ENCODE assay signal across 8 cellular contexts in the genomic region with DNA sequence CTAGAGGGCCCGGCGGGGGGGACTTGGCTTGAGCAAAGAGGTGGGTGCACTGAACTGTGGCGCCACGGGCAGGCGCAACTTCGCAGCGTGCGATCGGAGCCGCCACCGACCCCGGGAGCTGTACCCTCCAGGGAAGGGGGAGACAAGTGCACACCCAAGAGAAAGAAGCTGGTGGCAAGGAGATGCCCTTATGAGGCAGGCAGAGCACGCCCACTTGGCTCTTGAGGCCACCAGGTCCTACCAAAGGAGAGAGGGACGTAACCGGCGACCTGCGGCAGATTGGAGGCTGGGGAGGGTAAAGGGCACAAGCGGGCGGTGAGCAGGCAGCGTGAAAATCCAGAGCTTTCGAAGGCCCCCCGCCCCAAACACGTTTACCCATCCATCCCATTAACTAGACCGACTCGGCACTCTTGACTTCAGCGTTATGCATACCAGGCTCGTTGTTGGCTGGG. TPM values are rescaled to one million over a fixed set of nuclear protein-coding genes. Genes with fewer than 3 reads are reported as not detected.
DNase-seq lines count a peak whose midpoint lies in the region; ATAC-seq, FAIRE-seq and TF ChIP-seq lines count a peak whose summit lies in the region.

No MANE protein-coding gene starts in this region.

- peak overlapping the region; percentile 96 for H3K4me2 ChIP-seq in A549

- 58% methylated on average over 26 of the region's 27 CpGs for WGBS in A549 (ENCODE audit: missing lambda C conversion rate)

- CTCF ChIA-PET in A549 (lab: Yijun Ruan, JAX), result interaction anchor here (1.1 to 9.4 kb wide), 8 partner anchors 13 to 399 kb away, joined by 3 to 128 read pairs (median 6); a partner anchor contains a TSS
- CTCF ChIA-PET in GM10248 (lab: Yijun Ruan, JAX), result interaction anchor here (0.9 to 12.3 kb wide), 9 partner anchors 9 to 1172 kb away, joined by 3 to 162 read pairs (median 4); a partner anchor contains a TSS

- DNase-seq in A549 (ENCODE audit: low read depth in 1 of 2, low spot score in 1 of 2), result no peak
- DNase-seq in GM10248 (ENCODE audit: extremely low spot score), result peak; percentile 26
- DNase-seq in SJSA1 (ENCODE audit: low read depth in 1 of 2, low spot score in 2 of 2), result no peak
- no peak for DNase-seq in fibroblast of mammary gland (ENCODE audit: low read depth)
- DNase-seq in NCI-H524 treated with DMSO at 0.1 percent for 48 hours (lab: John Stamatoyannopoulos, UW), result no peak

- peak overlapping the region; percentile 74 for H3K4me3 ChIP-seq in A549
- H3K4me3 ChIP-seq in SJSA1, result peak overlapping the region; percentile 50
- H3K4me3 ChIP-seq in fibroblast of mammary gland (ENCODE audit: control insufficient read depth, low read depth, low read length), result peak overlapping the region; percentile 57

- peaks cover 95% of the 10 kb centered on the region for H3K27me3 Mint-ChIP-seq in stimulated activated memory B cell treated with anti-CD40 and anti-IgM and Interleukin-4, amounts not matched to agents 10 μg/mL and 1 μg/mL and 100 μg/mL, for 72 hours

- peaks cover 4% of the 10 kb centered on the region for H3K9me3 Mint-ChIP-seq in stimulated activated memory B cell treated with anti-CD40 and anti-IgM and Interleukin-4, amounts not matched to agents 10 μg/mL and 1 μg/mL and 100 μg/mL, for 72 hours

- no peaks in the 10 kb centered on the region for H3K36me3 Mint-ChIP-seq in stimulated activated memory B cell treated with anti-CD40 and anti-IgM and Interleukin-4, amounts not matched to agents 10 μg/mL and 1 μg/mL and 100 μg/mL, for 72 hours

- no peaks in the 10 kb centered on the region for H3K9me3 ChIP-seq in A549
- H3K9me3 ChIP-seq in SJSA1 (replicated peaks), result no peaks in the 10 kb centered on the region

- H3K27ac ChIP-seq in A549 (peak overlapping the region in 1 of 2 experiments; percentile 74; a peak in 4 of 6 replicates), SJSA1 (no peak overlapping the region)

- ATAC-seq in A549 (no peak), GM19351 (IDR thresholded peaks at IDR 0.05; ENCODE audit: unreplicated experiment) (no peak), HG03108 (IDR thresholded peaks at IDR 0.05; ENCODE audit: unreplicated experiment) (no peak)
- no peak for ATAC-seq in stimulated activated memory B cell treated with anti-CD40 and anti-IgM and Interleukin-4, amounts not matched to agents 10 μg/mL and 1 μg/mL and 100 μg/mL, for 72 hours

- no peaks in the 10 kb centered on the region for H3K36me3 ChIP-seq in SJSA1

- H3K27me3 ChIP-seq in SJSA1 (replicated peaks), result no peaks in the 10 kb centered on the region

- H3K27ac Mint-ChIP-seq in stimulated activated memory B cell treated with anti-CD40 and anti-IgM and Interleukin-4, amounts not matched to agents 10 μg/mL and 1 μg/mL and 100 μg/mL, for 72 hours, result no peak overlapping the region

- peaks cover 42% of the 10 kb centered on the region for H3K4me1 Mint-ChIP-seq in stimulated activated memory B cell treated with anti-CD40 and anti-IgM and Interleukin-4, amounts not matched to agents 10 μg/mL and 1 μg/mL and 100 μg/mL, for 72 hours

- H3K4me1 ChIP-seq in A549 (peaks cover 28% of the 10 kb centered on the region), SJSA1 (replicated peaks) (peaks cover 60% of the 10 kb centered on the region)

- TF ChIP-seq POLR2A in A549 (IDR thresholded peaks at IDR 0.05; ENCODE audit: low read length), result no peak

- H3K4me3 Mint-ChIP-seq in stimulated activated memory B cell treated with anti-CD40 and anti-IgM and Interleukin-4, amounts not matched to agents 10 μg/mL and 1 μg/mL and 100 μg/mL, for 72 hours, result peak overlapping the region; percentile 76

- TF ChIP-seq RAD21 in A549 (conservative IDR thresholded peaks at IDR 0.05 in 1 of 2, IDR thresholded peaks at IDR 0.05 in 1 of 2), result no peak

- no peak for FAIRE-seq in A549 (lab: Jason Lieb, UNC)

- no peak for TF ChIP-seq EP300 in A549 (IDR thresholded peaks at IDR 0.05)

- POLR2A ChIA-PET in A549 (lab: Yijun Ruan, JAX) (interaction anchor here (1.8 to 1.9 kb wide), 2 partner anchors 17 to 208 kb away, joined by 11 to 17 read pairs; a partner anchor contains a TSS), GM10248 (lab: Yijun Ruan, JAX) (no interaction called here)

- no peak for TF ChIP-seq CTCF in A549 (IDR thresholded peaks at IDR 0.05)
- no peak for TF ChIP-seq CTCF in GM10248 (IDR thresholded peaks at IDR 0.05; ENCODE audit: control extremely low read depth, extremely low read depth, low read depth, missing control alignments)
- TF ChIP-seq CTCF in fibroblast of mammary gland (conservative IDR thresholded peaks at IDR 0.05; ENCODE audit: control insufficient read depth, insufficient read depth, low read depth, low read length), result no peak

TF ChIP-seq in A549, 52 proteins besides CTCF, POLR2A, EP300 and RAD21:
- TF ChIP-seq JUN (IDR thresholded peaks at IDR 0.05) (no peak), MAZ (IDR thresholded peaks at IDR 0.05; ENCODE audit: borderline replicate concordance, low read depth, low read length) (no peak), EHF (CRISPR knock-in tag; IDR thresholded peaks at IDR 0.05) (no peak), NPAS2 (CRISPR knock-in tag; IDR thresholded peaks at IDR 0.05; ENCODE audit: borderline replicate concordance) (no peak), EHMT2 (IDR thresholded peaks at IDR 0.05; ENCODE audit: low read depth) (no peak), CBX8 (IDR thresholded peaks at IDR 0.05) (no peak), HOXA7 (CRISPR knock-in tag; IDR thresholded peaks at IDR 0.05) (no peak), KDM5A (IDR thresholded peaks at IDR 0.05) (no peak), JUNB (IDR thresholded peaks at IDR 0.05) (no peak), RARB (CRISPR knock-in tag; IDR thresholded peaks at IDR 0.05) (no peak), ZFP36 (IDR thresholded peaks at IDR 0.05; ENCODE audit: borderline replicate concordance, partially characterized antibody) (no peak), NFE2L2 (conservative IDR thresholded peaks at IDR 0.05; ENCODE audit: low read length) (no peak), HDAC2 (IDR thresholded peaks at IDR 0.05) (no peak), MAFK (IDR thresholded peaks at IDR 0.05; ENCODE audit: partially characterized antibody) (no peak), RCOR1 (IDR thresholded peaks at IDR 0.05; ENCODE audit: low read depth, low read length) (no peak), HOXB13 (CRISPR knock-in tag; IDR thresholded peaks at IDR 0.05; ENCODE audit: low read depth) (no peak), FOSL2 (IDR thresholded peaks at IDR 0.05) (no peak), FOSL2 (CRISPR knock-in tag; IDR thresholded peaks at IDR 0.05) (no peak)
- TF ChIP-seq, protein P1, sequence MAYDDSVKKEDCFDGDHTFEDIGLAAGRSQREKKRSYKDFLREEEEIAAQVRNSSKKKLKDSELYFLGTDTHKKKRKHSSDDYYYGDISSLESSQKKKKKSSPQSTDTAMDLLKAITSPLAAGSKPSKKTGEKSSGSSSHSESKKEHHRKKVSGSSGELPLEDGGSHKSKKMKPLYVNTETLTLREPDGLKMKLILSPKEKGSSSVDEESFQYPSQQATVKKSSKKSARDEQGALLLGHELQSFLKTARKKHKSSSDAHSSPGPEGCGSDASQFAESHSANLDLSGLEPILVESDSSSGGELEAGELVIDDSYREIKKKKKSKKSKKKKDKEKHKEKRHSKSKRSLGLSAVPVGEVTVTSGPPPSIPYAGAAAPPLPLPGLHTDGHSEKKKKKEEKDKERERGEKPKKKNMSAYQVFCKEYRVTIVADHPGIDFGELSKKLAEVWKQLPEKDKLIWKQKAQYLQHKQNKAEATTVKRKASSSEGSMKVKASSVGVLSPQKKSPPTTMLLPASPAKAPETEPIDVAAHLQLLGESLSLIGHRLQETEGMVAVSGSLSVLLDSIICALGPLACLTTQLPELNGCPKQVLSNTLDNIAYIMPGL (CRISPR knock-in tag; IDR thresholded peaks at IDR 0.05; ENCODE audit: borderline replicate concordance), result no peak
- TF ChIP-seq, protein P2, sequence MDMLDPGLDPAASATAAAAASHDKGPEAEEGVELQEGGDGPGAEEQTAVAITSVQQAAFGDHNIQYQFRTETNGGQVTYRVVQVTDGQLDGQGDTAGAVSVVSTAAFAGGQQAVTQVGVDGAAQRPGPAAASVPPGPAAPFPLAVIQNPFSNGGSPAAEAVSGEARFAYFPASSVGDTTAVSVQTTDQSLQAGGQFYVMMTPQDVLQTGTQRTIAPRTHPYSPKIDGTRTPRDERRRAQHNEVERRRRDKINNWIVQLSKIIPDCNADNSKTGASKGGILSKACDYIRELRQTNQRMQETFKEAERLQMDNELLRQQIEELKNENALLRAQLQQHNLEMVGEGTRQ (IDR thresholded peaks at IDR 0.05), result no peak

RNA-seq across cellular contexts. Expression of a gene that starts 1.0 kb away (rescaled TPM):
- polyA plus RNA-seq in A549 (2011; rRNA removed) (0.04 TPM in 2 replicates), A549 (2017; fragmentation: RNase III; extraction: RNeasy Plus Mini Kit Qiagen cat#74134 plus additional on column Dnase treatment) (0.17 to 0.25 TPM (median 0.19 TPM) in 3 replicates)
- 0.22 and 0.41 TPM in 2 replicates for polyA plus RNA-seq in A549 (2012; cell fraction: cytosol; rRNA removed)
- polyA plus RNA-seq in A549 (2012; cell fraction: nucleus; rRNA removed), result 0.44 and 0.60 TPM in 2 replicates
- not detected in 2 replicates for polyA minus RNA-seq in A549 (2011; rRNA and poly(A)+ RNA removed)
- total RNA-seq in SJSA1 (2014; rRNA removed; shearing (Covaris generic)), result 0.92 TPM in 1 of 2 replicates, not detected in the other

RNA-seq across cellular contexts. Expression of a gene that starts 16.4 kb away (rescaled TPM):
- polyA plus RNA-seq in A549 (2011; rRNA removed) (0.53 and 1.1 TPM in 2 replicates), A549 (2017; fragmentation: RNase III; extraction: RNeasy Plus Mini Kit Qiagen cat#74134 plus additional on column Dnase treatment) (2.4 to 2.9 TPM (median 2.5 TPM) in 3 replicates)
- polyA plus RNA-seq in A549 (2012; cell fraction: cytosol; rRNA removed), result 3.2 and 4.7 TPM in 2 replicates
- polyA plus RNA-seq in A549 (2012; cell fraction: nucleus; rRNA removed), result 7.7 and 10.3 TPM in 2 replicates
- 0.24 and 1.2 TPM in 2 replicates for polyA minus RNA-seq in A549 (2011; rRNA and poly(A)+ RNA removed)
- 4.7 and 4.9 TPM in 2 replicates for total RNA-seq in SJSA1 (2014; rRNA removed; shearing (Covaris generic))
